6 cellular contexts compared by ENCODE assay signal in genomic region chr13:80355496-80356094, GRCh38. TPM values are rescaled to one million over a fixed set of nuclear protein-coding genes. Genes with fewer than 3 reads are reported as not detected.
DNase-seq lines count a peak whose midpoint lies in the region; ATAC-seq, FAIRE-seq and TF ChIP-seq lines count a peak whose summit lies in the region.
"Not testable (repeated sequence)": the region's sequence is repeated elsewhere in the genome, so short reads cannot be mapped to it uniquely, and the experiment has no call there.

No MANE protein-coding gene starts in this region.

- H3K79me2 ChIP-seq in H1 (ENCODE audit: control insufficient read depth in 1 of 2, insufficient read depth in 2 of 2, low read length in 2 of 2); HepG2 (ENCODE audit: insufficient read depth, low read length): not testable (repeated sequence)

- not testable (repeated sequence) for H2AK5ac ChIP-seq in H1 (ENCODE audit: low read depth, low read length)

- not testable (repeated sequence) for TF ChIP-seq POLR2A in H1 (IDR thresholded peaks at IDR 0.05; ENCODE audit: control extremely low read depth in 1 of 2, low read depth in 2 of 2, low read length in 2 of 2); HepG2 (IDR thresholded peaks at IDR 0.05; ENCODE audit: insufficient read depth in 1 of 2, low read depth in 2 of 2, low read length in 2 of 2)

- not testable (repeated sequence) for H4K91ac ChIP-seq in H1 (replicated peaks; ENCODE audit: insufficient read length, low read length)

- not testable (repeated sequence) for H4K8ac ChIP-seq in H1 (ENCODE audit: extremely low read depth, insufficient read depth, low read length)

- POLR2A ChIA-PET in BJ (lab: Charles Lee) = not testable (repeated sequence)
- POLR2A ChIA-PET in H1 (lab: Charles Lee; ENCODE audit: partially characterized antibody) (interaction anchor here (0.6 to 4.1 kb wide), 3 partner anchors 13 to 22 kb away, joined by 3 to 24 read pairs (median 3); partner anchors contain the start of gene SPRY2), HepG2 (lab: Yijun Ruan, JAX) (interaction anchor here (1.4 kb wide), 1 partner anchor 15 kb away, joined by 3 read pairs; the partner anchor contains the start of gene SPRY2)

- H4K20me1 ChIP-seq in H1 (replicated peaks in 1 of 2; ENCODE audit: control insufficient read depth in 1 of 2, insufficient read depth in 2 of 2, low read length in 2 of 2); HepG2 (ENCODE audit: insufficient read depth, low read length): not testable (repeated sequence)

- not testable (repeated sequence) for DNase-seq in BJ (ENCODE audit: low read depth); HepG2 (ENCODE audit: low spot score)
- DNase-seq in H1 (ENCODE audit: low read depth in 1 of 2, low spot score in 2 of 2) = peak in 1 of 2 experiments; percentile 66

- H3K14ac ChIP-seq in H1 (ENCODE audit: insufficient read length) = not testable (repeated sequence)

- WGBS in H1 (ENCODE audit: extremely low coverage in 1 of 2, insufficient coverage in 1 of 2, insufficient read length in 1 of 2, insufficient replicate concordance in 2 of 2, low coverage in 1 of 2, low lambda C conversion rate in 2 of 2, missing lambda C conversion rate in 1 of 2), 2 experiments = 98% methylated on average over 19 of the region's 32 CpGs; no CpG with 5 or more reads in 1 of the 2 experiments
- WGBS in HepG2 (ENCODE audit: low lambda C conversion rate) = 77% methylated on average over 13 of the region's 32 CpGs

- CTCF ChIA-PET in BJ (lab: Yijun Ruan, JAX) (interaction anchor here (0.9 to 6.0 kb wide), 3 partner anchors 13 to 676 kb away, joined by 3 to 48 read pairs (median 5); partner anchors contain the start of gene SPRY2), H1 (lab: Charles Lee; ENCODE audit: partially characterized antibody) (interaction anchor here (0.6 to 4.4 kb wide), 18 partner anchors 10 to 676 kb away, joined by 3 to 63 read pairs (median 3); partner anchors contain the start of gene SPRY2)
- CTCF ChIA-PET in HepG2 (lab: Yijun Ruan, JAX; ENCODE audit: low intra/inter-chr PET ratio, low total read pairs) = not testable (repeated sequence)

- not testable (repeated sequence) for H3K23ac ChIP-seq in H1 (ENCODE audit: insufficient read length)

- in situ Hi-C loops in HepG2 (cut with HindIII; ENCODE audit: extremely low pct_ligation_motif_present, low pct_unique_long_range_greater_than_20kb) = loop anchor here (25.0 kb wide), 1 partner anchor 568 kb away; no protein-coding TSS in a partner anchor

- not testable (repeated sequence) for H3K9ac ChIP-seq in H1 (replicated peaks in 1 of 4; ENCODE audit: extremely low read depth in 1 of 4, low read depth in 3 of 4, low read length in 3 of 4); HepG2 (ENCODE audit: insufficient read depth, low read depth, low read length)

- FAIRE-seq in H1 (lab: Jason Lieb, UNC); HepG2 (lab: Jason Lieb, UNC): not testable (repeated sequence)

- H3K36me3 ChIP-seq in BJ (ENCODE audit: control insufficient read depth, insufficient read depth, low read length); H1 (ENCODE audit: control insufficient read depth in 2 of 4, insufficient read depth in 4 of 4, low read length in 3 of 4); HepG2 (replicated peaks in 1 of 2; ENCODE audit: control insufficient read depth in 1 of 2, insufficient read depth in 2 of 2, low read length in 2 of 2): not testable (repeated sequence)

- not testable (repeated sequence) for H2AFZ ChIP-seq in H1 (ENCODE audit: low read length); HepG2 (ENCODE audit: low read length)

- H3K18ac ChIP-seq in H1 (ENCODE audit: extremely low read depth, low read length) = not testable (repeated sequence)

- intact Hi-C loops in HepG2 (cut with micrococcal nuclease; ENCODE audit: unreplicated experiment) = not testable (repeated sequence)

- TF ChIP-seq RAD21 in Ishikawa (IDR thresholded peaks at IDR 0.05; ENCODE audit: low read depth) (peak; percentile 19; the same call in 1 of the 2 replicates), H1 (IDR thresholded peaks at IDR 0.05 in 1 of 2, conservative IDR thresholded peaks at IDR 0.05 in 1 of 2; ENCODE audit: low read depth in 2 of 2, low read length in 2 of 2) (peak; percentile 63 to 74), HepG2 (CRISPR knock-in tag; IDR thresholded peaks at IDR 0.05) (peak; percentile 44; the same call in 1 of the 2 replicates)

- TF ChIP-seq CTCF in BJ (IDR thresholded peaks at IDR 0.05; ENCODE audit: insufficient read depth, low read depth, low read length) = peak; percentile 5; the same call in 1 of the 2 replicates
- 0 out of 2 replicates have a peak, but pooled peaks have one; percentile 4 for TF ChIP-seq CTCF in GM12874 (IDR thresholded peaks at IDR 0.05; ENCODE audit: insufficient read depth, low read depth, low read length)
- TF ChIP-seq CTCF in VCaP (conservative IDR thresholded peaks at IDR 0.05) = 0 out of 2 replicates have a peak, but pooled peaks have one; percentile 6
- peak; percentile 43 to 53 (median 49) for TF ChIP-seq CTCF in H1 (IDR thresholded peaks at IDR 0.05; ENCODE audit: control extremely low read depth in 1 of 3, insufficient read depth in 1 of 3, low read depth in 1 of 3, low read length in 3 of 3)
- TF ChIP-seq CTCF in HepG2 (CRISPR knock-in tag; IDR thresholded peaks at IDR 0.05) = peak; percentile 64

- not testable (repeated sequence) for H3K4me1 ChIP-seq in H1 (replicated peaks in 1 of 4; ENCODE audit: control insufficient read depth in 3 of 4, insufficient read depth in 4 of 4, low read length in 3 of 4)
- H3K4me1 ChIP-seq in HepG2 (ENCODE audit: insufficient read depth, low read length) = peaks cover 19% of the 10 kb centered on the region

- not testable (repeated sequence) for H3K4me3 ChIP-seq in BJ (ENCODE audit: low read depth, low read length); H1 (ENCODE audit: extremely low read depth in 1 of 4, insufficient read depth in 2 of 4, low read depth in 3 of 4, low read length in 4 of 4); HepG2 (replicated peaks in 1 of 3; ENCODE audit: insufficient read depth in 1 of 3, low read depth in 2 of 3, low read length in 3 of 3)

- ATAC-seq in HepG2 = peak; percentile 78

- H3K27me3 ChIP-seq in BJ (ENCODE audit: control insufficient read depth, insufficient read depth, low read length); H1 (replicated peaks in 1 of 4; ENCODE audit: control insufficient read depth in 3 of 4, extremely low read depth in 1 of 4, insufficient read depth in 3 of 4, low read length in 3 of 4); HepG2 (ENCODE audit: control insufficient read depth in 1 of 2, insufficient read depth in 2 of 2, low read length in 2 of 2): not testable (repeated sequence)

- BruUV-seq in HepG2 (replicated peaks; lab: Mats Ljungman, UMichigan) = not testable (repeated sequence)

- H4K5ac ChIP-seq in H1 (ENCODE audit: insufficient read length, low read depth, low read length) = not testable (repeated sequence)

- not testable (repeated sequence) for H3K4ac ChIP-seq in H1 (replicated peaks; ENCODE audit: insufficient read length, low read depth, low read length)

- not testable (repeated sequence) for H3K9me3 ChIP-seq in H1 (ENCODE audit: insufficient read depth in 2 of 2, low read depth in 1 of 2, low read length in 1 of 2); HepG2 (ENCODE audit: low read length)

- not testable (repeated sequence) for H2BK5ac ChIP-seq in H1 (ENCODE audit: low read depth, low read length)

- not testable (repeated sequence) for H2BK15ac ChIP-seq in H1 (ENCODE audit: low read length)

- H3K79me1 ChIP-seq in H1 (ENCODE audit: low read depth, low read length) = not testable (repeated sequence)

- not testable (repeated sequence) for H3K56ac ChIP-seq in H1 (replicated peaks; ENCODE audit: insufficient read length, low read depth, low read length)

- not testable (repeated sequence) for H2BK120ac ChIP-seq in H1 (replicated peaks; ENCODE audit: low read depth, low read length)

- not testable (repeated sequence) for H2BK12ac ChIP-seq in H1 (ENCODE audit: low read depth, low read length)

- not testable (repeated sequence) for H2BK20ac ChIP-seq in H1 (ENCODE audit: low read length)

- not testable (repeated sequence) for H3K4me2 ChIP-seq in H1 (ENCODE audit: insufficient read depth in 1 of 2, low read depth in 2 of 2, low read length in 2 of 2); HepG2 (ENCODE audit: low read depth, low read length)

- H3K27ac ChIP-seq in VCaP; H1 (ENCODE audit: low read depth, low read length); HepG2 (ENCODE audit: extremely low read length, insufficient read depth, low read length): not testable (repeated sequence)

- not testable (repeated sequence) for H3K23me2 ChIP-seq in H1 (ENCODE audit: low read depth, low read length)

- not testable (repeated sequence) for TF ChIP-seq EP300 in Ishikawa (IDR thresholded peaks at IDR 0.05; ENCODE audit: borderline replicate concordance); H1 (IDR thresholded peaks at IDR 0.05; ENCODE audit: borderline replicate concordance in 1 of 2, low read depth in 2 of 2, low read length in 2 of 2); HepG2 (IDR thresholded peaks at IDR 0.05; ENCODE audit: low read depth in 2 of 2, low read length in 2 of 2); HepG2 (CRISPR knock-in tag; IDR thresholded peaks at IDR 0.05; ENCODE audit: borderline replicate concordance)

RNA-seq across cellular contexts. Expression of gene SPRY2, which starts 14.7 kb away (rescaled TPM):
- polyA plus RNA-seq in BJ (2011; rRNA removed) (21.0 and 21.6 TPM in 2 replicates), H1 (2011; rRNA removed) (36.2 and 37.9 TPM in 2 replicates), HepG2 (2011; rRNA removed) (21.4 and 25.1 TPM in 2 replicates)
- 18.0 and 25.0 TPM in 2 replicates for polyA minus RNA-seq in BJ (2011; rRNA and poly(A)+ RNA removed)
- 36.6 and 37.7 TPM in 2 replicates for total RNA-seq in H1 (2021; fragmentation: NEBNext Ultra II Directional; extraction: Animal tissue kit (Norgen Biotek cat#: 25700))
- 33.4 TPM for polyA plus RNA-seq in H1 (2011; cell fraction: cytosol; rRNA removed)
- 26.4 TPM for polyA plus RNA-seq in H1 (2011; cell fraction: nucleus; rRNA removed)
- polyA plus RNA-seq in H1 (2012, experiment 1 of 2) = 20.8 to 29.9 TPM (median 25.4 TPM) in 4 replicates
- polyA plus RNA-seq in H1 (2012, experiment 2 of 2) = 22.0 TPM
- 27.3 TPM for polyA plus RNA-seq in H1 (2013, experiment 1 of 2)
- polyA plus RNA-seq in H1 (2013, experiment 2 of 2) = 27.5 TPM
- polyA minus RNA-seq in H1 (2011; rRNA and poly(A)+ RNA removed) = 42.7 and 50.5 TPM in 2 replicates
- polyA minus RNA-seq in H1 (2011; cell fraction: cytosol; rRNA and poly(A)+ RNA removed) = 20.3 TPM
- polyA minus RNA-seq in H1 (2011; cell fraction: nucleus; rRNA and poly(A)+ RNA removed) = 30.0 TPM
- total RNA-seq in HepG2 (2016; rRNA removed; fragmentation: Illumina TruSeq; extraction: Trizol) = 7.4 and 9.8 TPM in 2 replicates
- 4.1 and 5.1 TPM in 2 replicates for total RNA-seq in HepG2 (2016; cell fraction: cytosol; rRNA removed; fragmentation: Illumina TruSeq; extraction: Trizol; ENCODE audit: low read depth)
- 7.1 and 7.9 TPM in 2 replicates for total RNA-seq in HepG2 (2016; cell fraction: insoluble cytoplasmic fraction; rRNA removed; fragmentation: Illumina TruSeq; extraction: Trizol)
- total RNA-seq in HepG2 (2016; cell fraction: membrane; rRNA removed; fragmentation: Illumina TruSeq; extraction: Trizol) = 12.8 and 12.9 TPM in 2 replicates
- total RNA-seq in HepG2 (2016; cell fraction: nucleus; rRNA removed; fragmentation: Illumina TruSeq; extraction: Trizol) = 9.3 and 9.6 TPM in 2 replicates
- 23.5 and 27.7 TPM in 2 replicates for polyA plus RNA-seq in HepG2 (2011; cell fraction: cytosol; rRNA removed)
- polyA plus RNA-seq in HepG2 (2011; cell fraction: nucleus; rRNA removed) = 13.8 and 14.2 TPM in 2 replicates
- 8.4 and 9.8 TPM in 2 replicates for polyA plus RNA-seq in HepG2 (2012)
- polyA plus RNA-seq in HepG2 (2016; cell fraction: cytosol; fragmentation: Illumina TruSeq; extraction: Trizol; ENCODE audit: low read depth) = 4.9 and 5.4 TPM in 2 replicates
- polyA plus RNA-seq in HepG2 (2016; cell fraction: insoluble cytoplasmic fraction; fragmentation: Illumina TruSeq; extraction: Trizol; ENCODE audit: low read depth) = 12.2 and 12.8 TPM in 2 replicates
- polyA plus RNA-seq in HepG2 (2016; cell fraction: membrane; fragmentation: Illumina TruSeq; extraction: Trizol; ENCODE audit: low read depth) = 11.6 and 12.5 TPM in 2 replicates
- polyA plus RNA-seq in HepG2 (2016; cell fraction: nucleus; fragmentation: Illumina TruSeq; extraction: Trizol; ENCODE audit: insufficient read depth, low read depth) = 16.3 and 17.0 TPM in 2 replicates
- polyA minus RNA-seq in HepG2 (2011; rRNA and poly(A)+ RNA removed; ENCODE audit: low replicate concordance) = 7.9 and 33.9 TPM in 2 replicates
- 11.2 and 12.0 TPM in 2 replicates for polyA minus RNA-seq in HepG2 (2011; cell fraction: cytosol; rRNA and poly(A)+ RNA removed)
- polyA minus RNA-seq in HepG2 (2011; cell fraction: nucleus; rRNA and poly(A)+ RNA removed) = 12.7 and 13.4 TPM in 2 replicates

Comparison
In these comparisons a context has a peak if more than half of its experiments do, and no peak if none do; other contexts are left out.
1. CTCF ChIP-seq: peak in every context shown above with its lines; median percentile 64 in HepG2; 49 in H1; 6 in VCaP; 5 in BJ; 4 in GM12874.